ENCODE assay signal across 24 cellular contexts in the genomic region with DNA sequence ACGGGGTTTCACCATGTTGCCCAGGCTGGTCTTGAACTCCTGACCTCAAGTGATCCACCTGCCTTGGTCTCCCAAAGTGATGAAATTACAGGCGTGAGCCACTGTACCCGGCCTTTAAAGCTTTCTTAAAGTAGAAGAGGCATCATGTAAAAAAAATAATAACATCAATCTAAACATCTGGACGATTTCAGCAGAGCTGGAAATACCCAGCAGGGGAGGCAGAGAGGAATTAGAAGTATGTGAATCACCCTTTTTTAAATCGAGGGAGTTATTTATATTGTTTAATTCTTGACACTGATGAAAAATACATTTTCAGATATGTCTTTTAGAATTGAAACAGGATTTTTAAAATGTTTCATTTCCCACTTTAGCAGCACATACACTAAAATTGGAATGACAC.
"Had no signal": no experiment of that assay in that cellular context is flagged by ENCODE, and none has a peak within 500 bp of the region (broad histone marks: within the 10 kb centered on the region; RNA-seq: fewer than 3 reads in every experiment).

No MANE protein-coding gene starts in this region.

- H3K36me3 ChIP-seq: esophagus muscularis mucosa, gastroesophageal sphincter, right lobe of liver, spleen, tibial nerve, upper lobe of right lung, vagina had no signal

- ATAC-seq: effector memory CD8-positive, alpha-beta T cell; gastroesophageal sphincter; left lobe of liver; naive thymus-derived CD4-positive, alpha-beta T cell; psoas muscle; right lobe of liver; stimulated activated naive B cell treated with anti-CD40 and anti-IgM and Interleukin-4, amounts not matched to agents 10 μg/mL and 1 μg/mL and 100 μg/mL, for 72 hours; stimulated activated naive CD8-positive, alpha-beta T cell treated with anti-CD3 and anti-CD28 coated beads, Interleukin-15, amount 100 ng/mL, for 72 hours; upper lobe of right lung had no signal

- H3K4me1 ChIP-seq: esophagus muscularis mucosa, gastroesophageal sphincter, psoas muscle, right lobe of liver, testis, tibial nerve, upper lobe of right lung, vagina had no signal

- H3K27me3 Mint-ChIP-seq: dendritic cell treated with granulocyte-macrophage colony-stimulating factor and Interleukin-4, amounts not matched to agents 40 ng/mL and 50 ng/mL, for 4 days; stimulated activated naive B cell treated with anti-CD40 and anti-IgM and Interleukin-4, amounts not matched to agents 10 μg/mL and 1 μg/mL and 100 μg/mL, for 72 hours; stimulated activated naive CD8-positive, alpha-beta T cell treated with anti-CD3 and anti-CD28 coated beads, Interleukin-15, amount 100 ng/mL, for 72 hours had no signal

- H3K9me3 ChIP-seq: esophagus muscularis mucosa, gastroesophageal sphincter, psoas muscle, right lobe of liver, testis, tibial nerve, upper lobe of right lung, vagina had no signal

- DNase-seq: effector memory CD8-positive, alpha-beta T cell; glutamatergic neuron; islet precursor cell; mammary epithelial cell; naive thymus-derived CD4-positive, alpha-beta T cell; nephron progenitor cell; psoas muscle; retina; right lobe of liver; spleen; stimulated activated CD4-positive, alpha-beta T cell treated with anti-CD3 and anti-CD28 coated beads, Interleukin-15, amount 100 ng/mL, for 24 hours; stimulated activated CD4-positive, alpha-beta T cell treated with anti-CD3 and anti-CD28 coated beads, Interleukin-1b, Interleukin-23, amount 100 ng/mL, for 48 hours; stimulated activated CD4-positive, alpha-beta T cell treated with anti-CD3 and anti-CD28 coated beads, Interleukin-4, amount 100 ng/mL, for 24 hours; stimulated activated naive B cell treated with anti-CD40 and anti-IgM and Interleukin-4, amounts not matched to agents 10 μg/mL and 1 μg/mL and 100 μg/mL, for 72 hours; stimulated activated naive CD8-positive, alpha-beta T cell treated with anti-CD3 and anti-CD28 coated beads, Interleukin-15, amount 100 ng/mL, for 72 hours; testis; upper lobe of right lung had no signal

- H3K9me3 Mint-ChIP-seq: dendritic cell treated with granulocyte-macrophage colony-stimulating factor and Interleukin-4, amounts not matched to agents 40 ng/mL and 50 ng/mL, for 4 days; effector memory CD8-positive, alpha-beta T cell; stimulated activated naive CD8-positive, alpha-beta T cell treated with anti-CD3 and anti-CD28 coated beads, Interleukin-15, amount 100 ng/mL, for 72 hours had no signal

- H3K4me1 Mint-ChIP-seq: nephron progenitor cell had no signal

- H3K4me3 ChIP-seq: esophagus muscularis mucosa, gastroesophageal sphincter, psoas muscle, right lobe of liver, spleen, testis, tibial nerve, upper lobe of right lung, vagina had no signal

- H3K4me3 Mint-ChIP-seq: dendritic cell treated with granulocyte-macrophage colony-stimulating factor and Interleukin-4, amounts not matched to agents 40 ng/mL and 50 ng/mL, for 4 days; effector memory CD8-positive, alpha-beta T cell; naive thymus-derived CD4-positive, alpha-beta T cell; nephron progenitor cell; stimulated activated naive B cell treated with anti-CD40 and anti-IgM and Interleukin-4, amounts not matched to agents 10 μg/mL and 1 μg/mL and 100 μg/mL, for 72 hours; stimulated activated naive CD8-positive, alpha-beta T cell treated with anti-CD3 and anti-CD28 coated beads, Interleukin-15, amount 100 ng/mL, for 72 hours had no signal

- H3K27ac Mint-ChIP-seq: dendritic cell treated with granulocyte-macrophage colony-stimulating factor and Interleukin-4, amounts not matched to agents 40 ng/mL and 50 ng/mL, for 4 days; effector memory CD8-positive, alpha-beta T cell; naive thymus-derived CD4-positive, alpha-beta T cell; nephron progenitor cell; stimulated activated naive B cell treated with anti-CD40 and anti-IgM and Interleukin-4, amounts not matched to agents 10 μg/mL and 1 μg/mL and 100 μg/mL, for 72 hours; stimulated activated naive CD8-positive, alpha-beta T cell treated with anti-CD3 and anti-CD28 coated beads, Interleukin-15, amount 100 ng/mL, for 72 hours had no signal

- H3K27ac ChIP-seq: epithelial cell of prostate, esophagus muscularis mucosa, gastroesophageal sphincter, psoas muscle, right lobe of liver, spleen, testis, tibial nerve, upper lobe of right lung, vagina had no signal

- H3K27me3 ChIP-seq: esophagus muscularis mucosa, right lobe of liver, spleen, testis, tibial nerve, upper lobe of right lung, vagina had no signal
